ENCODE assay signal across 34 cellular contexts in the genomic region with DNA sequence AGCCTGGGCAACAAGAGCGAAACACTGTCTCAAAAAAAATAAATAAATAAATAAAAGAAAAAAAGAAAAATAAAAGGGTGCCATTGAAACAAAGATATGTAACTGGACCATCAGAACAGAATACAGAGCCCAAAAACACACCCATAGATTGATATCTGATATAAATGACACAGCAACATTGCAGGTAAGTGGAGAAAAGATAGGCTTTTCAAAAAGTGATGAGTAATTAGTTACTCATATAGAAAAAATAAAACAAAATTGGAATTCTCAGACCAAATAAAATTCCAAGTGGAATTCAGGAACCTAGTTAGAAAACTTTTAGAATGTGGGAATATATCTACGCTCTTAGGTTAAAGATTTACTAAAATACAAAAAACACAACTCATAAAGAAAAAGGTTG.
"Had no signal": no experiment of that assay in that cellular context is flagged by ENCODE, and none has a peak within 500 bp of the region (broad histone marks: within the 10 kb centered on the region; RNA-seq: fewer than 3 reads in every experiment).

No MANE protein-coding gene starts in this region.

- H3K4me3 ChIP-seq: MG63 had no signal

- H3K9me3 ChIP-seq: MG63 had no signal

- DNase-seq: Karpas-422, Kasumi-1, MG63, MM.1S, MV-4-11, NCI-H1048, NCI-H1092, NCI-H1092 treated with DMSO at 0.1 percent for 48 hours, NCI-H1105, NCI-H1105 treated with DMSO at 0.1 percent for 48 hours, NCI-H1417, NCI-H1417 treated with DMSO at 0.1 percent for 48 hours, NCI-H1436, NCI-H1436 treated with DMSO at 0.1 percent for 48 hours, NCI-H146, NCI-H1694, NCI-H1694 treated with DMSO at 0.1 percent for 48 hours, NCI-H187, NCI-H187 treated with DMSO at 0.1 percent for 48 hours, NCI-H1930, NCI-H2029, NCI-H2029 treated with DMSO at 0.1 percent for 48 hours, NCI-H2081, NCI-H2081 treated with DMSO at 0.1 percent for 48 hours, NCI-H2107, NCI-H2171, NCI-H2171 treated with DMSO at 0.1 percent for 48 hours, NCI-H2227 treated with DMSO at 0.1 percent for 48 hours, NCI-H226, NCI-H345, NCI-H446, NCI-H446 treated with DMSO at 0.1 percent for 48 hours, NCI-H510A, NCI-H510A treated with DMSO at 0.1 percent for 48 hours had no signal

- H3K36me3 ChIP-seq: MG63 had no signal
